In the genomic region with DNA sequence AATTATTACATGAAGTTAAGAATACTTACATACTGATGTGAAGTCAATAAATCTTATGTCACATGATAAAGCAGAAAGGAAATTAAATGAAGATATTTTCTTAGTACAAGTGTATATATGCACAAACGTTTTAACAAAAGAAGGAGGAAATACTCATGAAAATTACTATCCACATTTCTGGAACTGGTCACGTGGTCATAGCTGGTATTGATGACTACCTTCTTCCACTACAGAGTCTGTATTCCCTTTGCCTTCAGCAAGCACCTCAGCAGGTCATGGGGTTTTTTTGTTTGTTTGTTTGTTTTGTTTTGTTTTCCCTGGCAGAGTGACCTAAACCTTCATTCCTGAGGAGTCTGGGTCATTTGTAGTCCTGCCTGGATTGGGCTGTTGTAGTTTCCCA, we compare ENCODE assay signal across 11 cellular contexts.
"Had no signal": no experiment of that assay in that cellular context is flagged by ENCODE, and none has a peak within 500 bp of the region (broad histone marks: within the 10 kb centered on the region; RNA-seq: fewer than 3 reads in every experiment).

No MANE protein-coding gene starts in this region.

- H3K9ac ChIP-seq: GM23248 had no signal

- ATAC-seq: GM23338, HCT116 had no signal

- DNase-seq: GM23248, GOT3, H7, H9, HCEC 1CT, HFFc6 had no signal

- H3K4me2 ChIP-seq: GM23338 had no signal

- H3K9me3 ChIP-seq: HAP-1 had no signal

- FAIRE-seq: H1, H54 had no signal

- H3K4me1 ChIP-seq: HAP-1 had no signal

- H3K27ac ChIP-seq: GM23248 had no signal

- H3K36me3 ChIP-seq: HAP-1 had no signal

- H3K4me3 ChIP-seq: GM23248, GM23338, HAP-1 had no signal

- H2AFZ ChIP-seq: GM23248, GM23338 had no signal
